Comparison of ENCODE assay signal across 9 cellular contexts in the genomic region with DNA sequence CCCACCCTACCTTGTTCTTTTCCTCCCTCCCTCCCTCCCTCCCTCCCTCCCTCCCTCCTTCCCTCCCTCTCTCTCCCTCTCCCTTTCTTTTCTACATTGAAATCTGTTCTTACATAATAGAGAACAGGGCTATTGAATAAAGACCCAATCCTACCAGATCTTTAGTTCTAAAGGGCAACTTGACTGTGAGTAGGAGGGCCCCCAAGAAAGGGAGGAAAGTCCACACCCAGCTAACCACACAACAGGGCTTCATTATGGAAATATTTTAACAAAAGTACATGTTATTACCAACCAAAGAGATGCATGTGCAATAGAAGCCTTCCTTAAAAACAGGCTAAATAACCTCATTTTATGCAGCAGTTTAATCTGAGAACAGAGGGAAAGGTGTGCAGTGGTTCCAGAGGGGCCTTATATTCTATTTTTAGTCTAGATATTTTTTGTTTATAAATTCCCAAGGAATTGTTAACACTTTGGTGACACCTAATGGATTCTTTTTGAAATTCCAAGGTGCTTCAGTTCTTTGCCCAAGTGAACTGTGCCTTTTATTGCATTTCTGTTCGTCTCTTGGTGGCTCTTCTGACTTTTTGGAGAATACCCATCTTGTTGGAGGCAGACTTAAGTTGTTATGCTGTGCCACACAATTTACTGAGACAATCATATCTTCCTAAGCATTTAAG.
DNase-seq lines count a peak whose midpoint lies in the region; ATAC-seq and TF ChIP-seq lines count a peak whose summit lies in the region.
"Had no signal": no experiment of that assay in that cellular context is flagged by ENCODE, and none has a peak within 500 bp of the region (broad histone marks: within the 10 kb centered on the region; RNA-seq: fewer than 3 reads in every experiment).

No MANE protein-coding gene starts in this region.

- DNase-seq in DMS53 treated with DMSO at 0.1 percent for 48 hours (lab: John Stamatoyannopoulos, UW; ENCODE audit: unreplicated experiment) (peak; percentile 27), M059J (ENCODE audit: low read depth) (peak; percentile 50), brain microvascular endothelial cell (no peak), midbrain (lab: John Stamatoyannopoulos, UW) (peak; percentile 23), cortex of kidney (lab: John Stamatoyannopoulos, UW) (no peak), activated gamma-delta T cell (lab: John Stamatoyannopoulos, UW) (no peak), NCI-H1436 (lab: John Stamatoyannopoulos, UW) (no peak)

- no peak for ATAC-seq in GM18517 (IDR thresholded peaks at IDR 0.05; ENCODE audit: unreplicated experiment)

- no peaks in the 10 kb centered on the region for H3K27me3 ChIP-seq in brain microvascular endothelial cell (replicated peaks)

- TF ChIP-seq CTCF in brain microvascular endothelial cell (IDR thresholded peaks at IDR 0.05; ENCODE audit: low read depth, low read length, missing control alignments), result peak; percentile 34

- H3K27ac ChIP-seq in brain microvascular endothelial cell, result no peak overlapping the region

- in situ Hi-C loops in brain microvascular endothelial cell (cut with HindIII; ENCODE audit: low pct_ligation_motif_present, low sequenced_read_pairs), result no loop called here

- H3K36me3 ChIP-seq in brain microvascular endothelial cell (replicated peaks), result peaks cover 6% of the 10 kb centered on the region

- no peak overlapping the region for H3K4me3 ChIP-seq in brain microvascular endothelial cell (ENCODE audit: low read depth, low read length)
- H3K4me3 ChIP-seq: lung had no signal

Comparison
In these comparisons a context has a peak if more than half of its experiments do, and no peak if none do; other contexts are left out.
1. DNase-seq: peak in DMS53 treated with DMSO at 0.1 percent for 48 hours (single experiment), M059J (single experiment) and midbrain (single experiment); none in brain microvascular endothelial cell (single experiment), cortex of kidney (single experiment), activated gamma-delta T cell (single experiment) and NCI-H1436 (single experiment).